8 cellular contexts compared by ENCODE assay signal in the genomic region with DNA sequence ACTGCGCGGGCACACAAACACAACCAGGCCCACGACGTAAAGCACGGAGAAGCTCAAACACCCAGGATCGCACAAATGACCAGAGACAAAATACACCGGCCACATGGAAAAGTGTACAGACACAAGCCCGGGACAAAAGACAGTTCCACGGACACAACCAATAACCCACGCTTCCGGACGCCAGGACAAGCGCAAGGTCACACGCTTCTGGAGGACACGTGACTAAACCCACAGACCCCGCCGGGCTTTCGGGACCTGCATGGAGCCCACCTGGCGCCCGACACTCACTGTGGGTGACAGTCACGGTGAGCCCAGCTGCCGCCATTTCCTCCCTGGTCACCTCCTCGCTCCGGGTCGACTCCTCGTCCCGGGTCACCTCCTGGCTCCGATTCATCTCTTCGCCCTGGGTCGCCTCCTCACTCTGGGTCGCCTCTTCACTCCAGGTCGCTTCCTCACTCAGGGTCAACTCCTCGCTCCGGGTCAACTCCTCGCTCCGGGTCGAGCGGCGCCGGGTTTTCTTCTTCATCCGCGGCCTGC. TPM values are rescaled to one million over a fixed set of nuclear protein-coding genes. Genes with fewer than 3 reads are reported as not detected.
DNase-seq lines count a peak whose midpoint lies in the region; ATAC-seq and TF ChIP-seq lines count a peak whose summit lies in the region.

No MANE protein-coding gene starts in this region.

- H3K4me1 Mint-ChIP-seq in activated CD8-positive, alpha-beta T cell treated with anti-CD3 and anti-CD28 coated beads for 36 hours (ENCODE audit: low read depth) = peaks cover 42% of the 10 kb centered on the region
- peaks cover 34% of the 10 kb centered on the region for H3K4me1 Mint-ChIP-seq in endothelial cell (ENCODE audit: unreplicated experiment)
- peaks cover 62% of the 10 kb centered on the region for H3K4me1 Mint-ChIP-seq in stimulated activated naive CD8-positive, alpha-beta T cell treated with anti-CD3 and anti-CD28 coated beads, Interleukin-15, Interleukin-2, amounts not matched to agents 100 ng/mL and 50 ng/mL, for 24 hours (ENCODE audit: low read depth)

- H3K27me3 ChIP-seq in mucosa of rectum (ENCODE audit: control insufficient read depth in 2 of 2, insufficient read depth in 2 of 2, low read length in 2 of 2) = no peaks in the 10 kb centered on the region

- peak; percentile 72 for DNase-seq in GM12865 (ENCODE audit: low read depth)
- DNase-seq in KG1 (lab: John Stamatoyannopoulos, UW) = peak; percentile 59
- peak; percentile 57 for DNase-seq in activated CD8-positive, alpha-beta T cell treated with anti-CD3 and anti-CD28 coated beads for 36 hours
- no peak for DNase-seq in endothelial cell (ENCODE audit: low spot score)
- DNase-seq in foreskin melanocyte = no peak

- peak overlapping the region; percentile 99 for H3K4me3 Mint-ChIP-seq in activated CD8-positive, alpha-beta T cell treated with anti-CD3 and anti-CD28 coated beads for 36 hours
- peak overlapping the region; percentile 99 for H3K4me3 Mint-ChIP-seq in endothelial cell (ENCODE audit: unreplicated experiment)
- H3K4me3 Mint-ChIP-seq in stimulated activated naive CD8-positive, alpha-beta T cell treated with anti-CD3 and anti-CD28 coated beads, Interleukin-15, Interleukin-2, amounts not matched to agents 100 ng/mL and 50 ng/mL, for 24 hours = peak overlapping the region; percentile 98

- peak overlapping the region; percentile 88 to 89 for H3K27ac ChIP-seq in mucosa of rectum (ENCODE audit: low read depth in 2 of 2, low read length in 2 of 2)

- intact Hi-C loops in activated CD8-positive, alpha-beta T cell treated with anti-CD3 and anti-CD28 coated beads for 36 hours (cut with micrococcal nuclease) = loop anchor here (2.0 kb wide), 1 partner anchor 27 kb away; the partner anchor contains the start of gene NFX1

- peak overlapping the region; percentile 96 for H3K27ac Mint-ChIP-seq in activated CD8-positive, alpha-beta T cell treated with anti-CD3 and anti-CD28 coated beads for 36 hours
- H3K27ac Mint-ChIP-seq in endothelial cell (ENCODE audit: unreplicated experiment) = peak overlapping the region; percentile 94
- H3K27ac Mint-ChIP-seq in stimulated activated naive CD8-positive, alpha-beta T cell treated with anti-CD3 and anti-CD28 coated beads, Interleukin-15, Interleukin-2, amounts not matched to agents 100 ng/mL and 50 ng/mL, for 24 hours = peak overlapping the region; percentile 97

- peaks cover 15 to 16% of the 10 kb centered on the region in 2 donors for H3K4me1 ChIP-seq in mucosa of rectum (ENCODE audit: control insufficient read depth in 2 of 2, insufficient read depth in 2 of 2, low read length in 2 of 2)

- peaks cover 56% of the 10 kb centered on the region for H3K36me3 Mint-ChIP-seq in activated CD8-positive, alpha-beta T cell treated with anti-CD3 and anti-CD28 coated beads for 36 hours (ENCODE audit: low read depth)
- peaks cover 47% of the 10 kb centered on the region for H3K36me3 Mint-ChIP-seq in endothelial cell (ENCODE audit: low read depth, unreplicated experiment)
- peaks cover 68% of the 10 kb centered on the region for H3K36me3 Mint-ChIP-seq in stimulated activated naive CD8-positive, alpha-beta T cell treated with anti-CD3 and anti-CD28 coated beads, Interleukin-15, Interleukin-2, amounts not matched to agents 100 ng/mL and 50 ng/mL, for 24 hours (ENCODE audit: low read depth)

- peak; percentile 24 for ATAC-seq in GM21737 (IDR thresholded peaks at IDR 0.05; ENCODE audit: unreplicated experiment)
- ATAC-seq in activated CD8-positive, alpha-beta T cell treated with anti-CD3 and anti-CD28 coated beads for 36 hours = peak; percentile 0

- H3K9me3 ChIP-seq in mucosa of rectum (ENCODE audit: control insufficient read depth in 2 of 2, low read length in 2 of 2) = no peaks in the 10 kb centered on the region

- H3K9me3 Mint-ChIP-seq in activated CD8-positive, alpha-beta T cell treated with anti-CD3 and anti-CD28 coated beads for 36 hours = no peaks in the 10 kb centered on the region
- H3K9me3 Mint-ChIP-seq in endothelial cell (ENCODE audit: unreplicated experiment) = no peaks in the 10 kb centered on the region
- no peaks in the 10 kb centered on the region for H3K9me3 Mint-ChIP-seq in stimulated activated naive CD8-positive, alpha-beta T cell treated with anti-CD3 and anti-CD28 coated beads, Interleukin-15, Interleukin-2, amounts not matched to agents 100 ng/mL and 50 ng/mL, for 24 hours

- H3K36me3 ChIP-seq in mucosa of rectum (ENCODE audit: control insufficient read depth in 2 of 2, insufficient read depth in 2 of 2, low read length in 2 of 2) = peaks cover 47 to 49% of the 10 kb centered on the region in 2 donors

- H3K4me3 ChIP-seq in GM12865 (ENCODE audit: low read depth, low read length) = peak overlapping the region; percentile 93
- H3K4me3 ChIP-seq in mucosa of rectum (ENCODE audit: low read length in 2 of 2) = peak overlapping the region; percentile 98 to 99

- H3K9ac ChIP-seq in mucosa of rectum (ENCODE audit: low read depth in 1 of 2, low read length in 2 of 2) = peak overlapping the region; percentile 97

- POLR2A ChIA-PET in activated CD8-positive, alpha-beta T cell treated with anti-CD3 and anti-CD28 coated beads for 36 hours (lab: Charles Lee) = interaction anchor here (0.6 to 3.6 kb wide), 17 partner anchors 9 to 239 kb away, joined by 3 to 20 read pairs (median 5); partner anchors contain the start of genes DNAJA1, NFX1 and SMU1

- CTCF ChIA-PET in activated CD8-positive, alpha-beta T cell treated with anti-CD3 and anti-CD28 coated beads for 36 hours (lab: Charles Lee) = interaction anchor here (1.0 to 1.2 kb wide), 2 partner anchors 11 to 23 kb away, joined by 3 to 5 read pairs; no protein-coding TSS in a partner anchor

- TF ChIP-seq CTCF in GM12865 (IDR thresholded peaks at IDR 0.05; ENCODE audit: insufficient read depth, low read depth, low read length, missing control alignments) = no peak
- no peak for TF ChIP-seq CTCF in activated CD8-positive, alpha-beta T cell treated with anti-CD3 and anti-CD28 coated beads for 36 hours (IDR thresholded peaks at IDR 0.05)
- no peak for TF ChIP-seq CTCF in endothelial cell (IDR thresholded peaks at IDR 0.05; ENCODE audit: unreplicated experiment)

- H3K27me3 Mint-ChIP-seq in activated CD8-positive, alpha-beta T cell treated with anti-CD3 and anti-CD28 coated beads for 36 hours = no peaks in the 10 kb centered on the region
- H3K27me3 Mint-ChIP-seq in endothelial cell (ENCODE audit: unreplicated experiment) = peaks cover 14% of the 10 kb centered on the region
- H3K27me3 Mint-ChIP-seq in stimulated activated naive CD8-positive, alpha-beta T cell treated with anti-CD3 and anti-CD28 coated beads, Interleukin-15, Interleukin-2, amounts not matched to agents 100 ng/mL and 50 ng/mL, for 24 hours = no peaks in the 10 kb centered on the region

RNA-seq across cellular contexts. Expression of gene BAG1, which starts 0.5 kb away (rescaled TPM):
- 10 to 100 TPM; 55.6 to 61.6 TPM for total RNA-seq in activated CD8-positive, alpha-beta T cell treated with anti-CD3 and anti-CD28 coated beads for 36 hours
- 61.5 TPM for total RNA-seq in endothelial cell (ENCODE audit: unreplicated experiment)

RNA-seq across cellular contexts. Expression of gene CHMP5, which starts 0.8 kb away (rescaled TPM):
- total RNA-seq in activated CD8-positive, alpha-beta T cell treated with anti-CD3 and anti-CD28 coated beads for 36 hours = 10 to 100 TPM; 64.6 to 74.2 TPM
- 88.7 TPM for total RNA-seq in endothelial cell (ENCODE audit: unreplicated experiment)

RNA-seq across cellular contexts. Expression of gene SPINK4, which starts 24.0 kb away (rescaled TPM):
- not detected for total RNA-seq in activated CD8-positive, alpha-beta T cell treated with anti-CD3 and anti-CD28 coated beads for 36 hours
- total RNA-seq in endothelial cell (ENCODE audit: unreplicated experiment) = not detected

RNA-seq across cellular contexts. Expression of gene NFX1, which starts 26.3 kb away (rescaled TPM):
- total RNA-seq in activated CD8-positive, alpha-beta T cell treated with anti-CD3 and anti-CD28 coated beads for 36 hours = 10 to 100 TPM; 37.4 to 38.9 TPM
- 33.5 TPM for total RNA-seq in endothelial cell (ENCODE audit: unreplicated experiment)

Comparison
In these comparisons a context has a peak if more than half of its experiments do, and no peak if none do; other contexts are left out.
1. DNase-seq: peak in GM12865 (single experiment), KG1 (single experiment) and activated CD8-positive, alpha-beta T cell treated with anti-CD3 and anti-CD28 coated beads for 36 hours (single experiment); none in endothelial cell (single experiment) and foreskin melanocyte (single experiment).
2. Peak in every context shown above with its lines, with median percentiles within 50 percentile points of each other: H3K27ac Mint-ChIP-seq and H3K4me3 Mint-ChIP-seq.